8 cellular contexts compared by ENCODE assay signal in the genomic region with DNA sequence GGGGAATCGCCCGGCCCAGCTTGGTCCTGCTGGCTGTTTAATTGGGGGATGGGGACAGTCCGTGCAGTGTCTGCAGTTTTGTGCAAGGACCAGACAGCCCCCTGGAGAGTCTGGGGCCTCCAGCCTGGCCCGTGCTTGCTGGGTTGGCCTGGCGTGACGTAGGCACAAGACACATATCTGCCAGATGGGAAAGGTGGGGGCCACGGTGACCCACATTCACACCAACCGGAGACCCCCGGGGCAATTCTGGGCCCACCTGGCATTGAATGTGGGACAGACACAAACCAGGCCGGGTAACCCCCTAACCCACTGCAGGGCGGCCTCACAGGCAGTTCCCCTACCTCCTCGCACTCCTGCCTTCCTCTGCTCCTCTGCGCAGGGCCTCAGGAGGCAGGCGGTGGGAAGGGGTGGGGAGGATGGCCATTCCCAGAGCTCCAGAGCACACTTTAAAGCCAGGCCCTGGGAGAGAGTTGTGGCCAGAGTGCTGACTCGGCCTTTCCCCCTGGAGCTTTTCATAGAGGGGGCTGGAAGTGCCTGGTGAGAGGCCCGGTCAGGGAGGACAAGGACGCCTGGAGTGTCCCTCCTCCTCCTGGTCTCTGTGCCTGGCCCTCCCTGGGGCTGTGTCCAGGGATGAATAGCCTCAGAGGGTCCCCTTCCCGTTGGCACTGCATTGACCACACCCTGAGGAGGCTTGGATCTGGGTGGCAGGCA. TPM values are rescaled to one million over a fixed set of nuclear protein-coding genes. Genes with fewer than 3 reads are reported as not detected.
DNase-seq lines count a peak whose midpoint lies in the region; ATAC-seq and TF ChIP-seq lines count a peak whose summit lies in the region.

No MANE protein-coding gene starts in this region.

- no TSS peak for BruUV-seq in Calu3 (replicated peaks; lab: Mats Ljungman, UMichigan)

- H3K4me3 Mint-ChIP-seq in Calu3 (ENCODE audit: low read depth, unreplicated experiment) = peak overlapping the region; percentile 71

- no peak for ATAC-seq in omental fat pad (ENCODE audit: low FRiP score)

- CTCF ChIA-PET in Calu3 (lab: Charles Lee) = interaction anchor here (0.6 kb wide), 1 partner anchor 62 kb away, joined by 8 read pairs; no protein-coding TSS in a partner anchor

- no peaks in the 10 kb centered on the region for H3K27me3 ChIP-seq in SJCRH30
- H3K27me3 ChIP-seq in fibroblast of lung (ENCODE audit: control insufficient read depth, insufficient read depth, low read length) = no peaks in the 10 kb centered on the region
- H3K27me3 ChIP-seq in MM.1S (replicated peaks; ENCODE audit: insufficient read depth, low read length) = peaks cover 49% of the 10 kb centered on the region

- H3K27me3 Mint-ChIP-seq in Calu3 (ENCODE audit: unreplicated experiment) = peaks cover 17% of the 10 kb centered on the region

- no peaks in the 10 kb centered on the region for H3F3A ChIP-seq in MM.1S (ENCODE audit: insufficient read depth, low read length)

- H3K79me2 ChIP-seq in fibroblast of lung (ENCODE audit: control insufficient read depth, insufficient read depth, low read length) (peaks cover 58% of the 10 kb centered on the region), MM.1S (ENCODE audit: low read length) (no peaks in the 10 kb centered on the region)

- no peak for TF ChIP-seq CTCF in Calu3 (IDR thresholded peaks at IDR 0.05; ENCODE audit: unreplicated experiment)
- TF ChIP-seq CTCF in fibroblast of lung (conservative IDR thresholded peaks at IDR 0.05 in 1 of 2, IDR thresholded peaks at IDR 0.05 in 1 of 2; ENCODE audit: low read depth in 1 of 2, low read length in 2 of 2) = no peak
- TF ChIP-seq CTCF in MM.1S (IDR thresholded peaks at IDR 0.05; ENCODE audit: low read length) = no peak
- no peak for TF ChIP-seq CTCF in omental fat pad (IDR thresholded peaks at IDR 0.05)

- peak overlapping the region; percentile 92 for H3K9ac ChIP-seq in fibroblast of lung (ENCODE audit: insufficient read depth, low read length)
- no peak overlapping the region for H3K9ac ChIP-seq in MM.1S (ENCODE audit: low read length)

- peaks cover 14% of the 10 kb centered on the region for H3K36me3 Mint-ChIP-seq in Calu3 (ENCODE audit: insufficient read depth, unreplicated experiment)

- intact Hi-C loops in Calu3 (cut with micrococcal nuclease; ENCODE audit: unreplicated experiment) = no loop called here
- intact Hi-C loops in posterior vena cava (cut with DNase I) = no loop called here

- no peaks in the 10 kb centered on the region for H3K9me3 ChIP-seq in SJCRH30 (replicated peaks)
- H3K9me3 ChIP-seq in fibroblast of lung (ENCODE audit: control insufficient read depth, insufficient read depth, low read depth, low read length) = no peaks in the 10 kb centered on the region
- no peaks in the 10 kb centered on the region for H3K9me3 ChIP-seq in MM.1S (replicated peaks; ENCODE audit: insufficient read depth, low read length)

- DNase-seq in Calu3 = no peak
- no peak for DNase-seq in SJCRH30
- peak; percentile 57 to 67 for DNase-seq in fibroblast of lung (ENCODE audit: low read depth in 2 of 2)
- peak; percentile 88 for DNase-seq in posterior vena cava (ENCODE audit: low spot score)
- DNase-seq in NCI-H2029 (lab: John Stamatoyannopoulos, UW) = no peak
- DNase-seq in MM.1S = no peak
- no peak for DNase-seq in DMS53 treated with DMSO at 0.1 percent for 48 hours (lab: John Stamatoyannopoulos, UW; ENCODE audit: unreplicated experiment)
- DNase-seq in omental fat pad (ENCODE audit: low spot score) = no peak

- peaks cover 5% of the 10 kb centered on the region for H3K4me1 Mint-ChIP-seq in Calu3 (ENCODE audit: low read depth, unreplicated experiment)

- H4K20me1 ChIP-seq in fibroblast of lung (ENCODE audit: control insufficient read depth, extremely low read depth, insufficient read depth, low read length) (peaks cover 2% of the 10 kb centered on the region), MM.1S (ENCODE audit: insufficient read depth, low read length) (no peaks in the 10 kb centered on the region)

- H2AFZ ChIP-seq in fibroblast of lung (ENCODE audit: low read length) (no peak overlapping the region), MM.1S (ENCODE audit: low read length) (no peak overlapping the region)

- peak overlapping the region; percentile 64 for H3K4me2 ChIP-seq in fibroblast of lung (ENCODE audit: extremely low read depth, insufficient read depth, low read length)
- H3K4me2 ChIP-seq in MM.1S (ENCODE audit: low read depth, low read length) = no peak overlapping the region

- no peaks in the 10 kb centered on the region for H3K9me2 ChIP-seq in MM.1S (replicated peaks; ENCODE audit: insufficient read depth, low read length)

- no peaks in the 10 kb centered on the region for H3K9me3 Mint-ChIP-seq in Calu3 (ENCODE audit: low read depth, unreplicated experiment)

- H3K36me3 ChIP-seq in SJCRH30 = no peaks in the 10 kb centered on the region
- peaks cover 5% of the 10 kb centered on the region for H3K36me3 ChIP-seq in fibroblast of lung (ENCODE audit: control insufficient read depth, insufficient read depth, low read length)
- H3K36me3 ChIP-seq in MM.1S (replicated peaks; ENCODE audit: insufficient read depth, low read length) = no peaks in the 10 kb centered on the region

- peaks cover 5% of the 10 kb centered on the region for H3K4me1 ChIP-seq in SJCRH30
- peaks cover 30% of the 10 kb centered on the region for H3K4me1 ChIP-seq in fibroblast of lung (ENCODE audit: control insufficient read depth, extremely low read depth, insufficient read depth, low read length)
- H3K4me1 ChIP-seq in MM.1S (ENCODE audit: low read length) = no peaks in the 10 kb centered on the region

- H3K4me3 ChIP-seq in SJCRH30 (peak overlapping the region; percentile 70), fibroblast of lung (replicated peaks in 1 of 4; ENCODE audit: control extremely low read depth in 1 of 4, insufficient read depth in 1 of 4, low read depth in 3 of 4, low read length in 4 of 4) (peak overlapping the region; percentile 51 to 87 (median 74)), MM.1S (ENCODE audit: low read length) (no peak overlapping the region)

- no peak overlapping the region for H3K27ac Mint-ChIP-seq in Calu3 (ENCODE audit: unreplicated experiment)

- H3K27ac ChIP-seq in SJCRH30 (no peak overlapping the region), fibroblast of lung (ENCODE audit: insufficient read depth, low read length) (peak overlapping the region; percentile 89), MM.1S (ENCODE audit: low read length) (no peak overlapping the region)

RNA-seq across cellular contexts. Expression of gene MRC2, which starts 1.5 kb away (rescaled TPM):
- total RNA-seq in Calu3 (2022) (2.3 and 2.6 TPM in 2 replicates), fibroblast of lung (164 and 246 TPM in 2 replicates), posterior vena cava (100 to 1,000 TPM in 1 of 2 donors, 10 to 100 TPM in 1; 60.3 to 130 TPM), omental fat pad (10 to 100 TPM; 21.3 to 82.4 (median 30.8) TPM)
- total RNA-seq in SJCRH30 (2014; rRNA removed; shearing (Covaris generic)) = 4.4 and 4.5 TPM in 2 replicates
- polyA plus RNA-seq in fibroblast of lung = 48.2 and 98.7 TPM in 2 replicates
- polyA plus RNA-seq in fibroblast of lung (2012) = 116 and 244 TPM in 2 replicates
- polyA minus RNA-seq in fibroblast of lung (ENCODE audit: low replicate concordance) = 101 and 208 TPM in 2 replicates

Comparison
In these comparisons a context has a peak if more than half of its experiments do, and no peak if none do; other contexts are left out.
1. DNase-seq: peak in fibroblast of lung (2 of 2) and posterior vena cava (single experiment); none in Calu3 (single experiment), SJCRH30 (0 of 2), NCI-H2029 (single experiment), MM.1S (single experiment), DMS53 treated with DMSO at 0.1 percent for 48 hours (single experiment) and omental fat pad (single experiment).